ENCODE assay signal across 24 cellular contexts in genomic region chr3:40254491-40254890, GRCh38. TPM values are rescaled to one million over a fixed set of nuclear protein-coding genes. Genes with fewer than 3 reads are reported as not detected.
DNase-seq lines count a peak whose midpoint lies in the region; ATAC-seq, FAIRE-seq and TF ChIP-seq lines count a peak whose summit lies in the region.
"Had no signal": no experiment of that assay in that cellular context is flagged by ENCODE, and none has a peak within 500 bp of the region (broad histone marks: within the 10 kb centered on the region; RNA-seq: fewer than 3 reads in every experiment).

No MANE protein-coding gene starts in this region.

- CTCF ChIA-PET in GM12878 (lab: Yijun Ruan, JAX): no interaction called here

- no peaks in the 10 kb centered on the region for H4K20me1 ChIP-seq in GM23338 (replicated peaks; ENCODE audit: insufficient read depth)
- H4K20me1 ChIP-seq in GM12878 (ENCODE audit: control insufficient read depth, insufficient read depth): no peaks in the 10 kb centered on the region
- H4K20me1 ChIP-seq: BLaER1 treated with 17β-estradiol and CSF1 and Interleukin-3, amounts not matched to agents 10 nM and 100 nM had no signal

- H3K27ac Mint-ChIP-seq in GM23338: peak overlapping the region; percentile 71; the same call in 1 of the 2 replicates
- peak overlapping the region; percentile 40 for H3K27ac Mint-ChIP-seq in stimulated activated memory B cell treated with anti-CD40 and anti-IgM and Interleukin-4, amounts not matched to agents 10 μg/mL and 1 μg/mL and 100 μg/mL, for 72 hours
- H3K27ac Mint-ChIP-seq: B cell; CD4-positive, alpha-beta T cell; CD8-positive, alpha-beta T cell had no signal

- H3K4me1 Mint-ChIP-seq in GM23338: peaks cover 7% of the 10 kb centered on the region
- peaks cover 5% of the 10 kb centered on the region for H3K4me1 Mint-ChIP-seq in stimulated activated memory B cell treated with anti-CD40 and anti-IgM and Interleukin-4, amounts not matched to agents 10 μg/mL and 1 μg/mL and 100 μg/mL, for 72 hours

- H3K27ac ChIP-seq in GM23338 (ENCODE audit: low read depth): no peak overlapping the region
- no peak overlapping the region for H3K27ac ChIP-seq in GM12878 (ENCODE audit: control insufficient read depth, insufficient read depth)
- H3K27ac ChIP-seq: 22Rv1; A549; BLaER1 treated with 17β-estradiol and CSF1 and Interleukin-3, amounts not matched to agents 10 nM and 100 nM; C4-2B had no signal

- 0 out of 2 replicates have a peak overlapping the region, but pooled peaks have one; percentile 48 for H3K4me2 ChIP-seq in GM23338
- 0 out of 2 replicates have a peak overlapping the region, but pooled peaks have one; percentile 17 for H3K4me2 ChIP-seq in GM12878 (ENCODE audit: control insufficient read depth, insufficient read depth)
- H3K4me2 ChIP-seq: A549 had no signal

- DNase-seq in GM23338 (ENCODE audit: low spot score) (no peak), GM12878 (ENCODE audit: low read depth, low spot score) (no peak), HTR-8/SVneo (ENCODE audit: insufficient read length, low spot score) (no peak), D721Med (ENCODE audit: insufficient read length, low spot score) (no peak)
- DNase-seq in activated T-cell treated with anti-CD3 and anti-CD28 coated beads, Interleukin-2, amount 50 U/mL, for 1 hour: no peak
- DNase-seq: AML-193; Caco-2; Calu3; CD4-positive, alpha-beta T cell; CD8-positive, alpha-beta T cell; DMS 273 treated with DMSO at 0.1 percent for 48 hours; DMS153; DMS53; DMS79; DND-41; EL; GDM1 had no signal

- RAD21 ChIA-PET in GM12878 (lab: Charles Lee; ENCODE audit: unreplicated experiment): no interaction called here

- no peaks in the 10 kb centered on the region for H3F3A ChIP-seq in GM23338 (replicated peaks; ENCODE audit: low read depth)

- ATAC-seq in GM23338 (no peak), GM12878 (no peak)
- no peak for ATAC-seq in stimulated activated memory B cell treated with anti-CD40 and anti-IgM and Interleukin-4, amounts not matched to agents 10 μg/mL and 1 μg/mL and 100 μg/mL, for 72 hours
- ATAC-seq: A549; CD8-positive, alpha-beta T cell had no signal

- peaks cover 1% of the 10 kb centered on the region for H3K27me3 Mint-ChIP-seq in GM23338 (ENCODE audit: insufficient read depth, low read depth, poor library complexity)
- no peaks in the 10 kb centered on the region for H3K27me3 Mint-ChIP-seq in stimulated activated memory B cell treated with anti-CD40 and anti-IgM and Interleukin-4, amounts not matched to agents 10 μg/mL and 1 μg/mL and 100 μg/mL, for 72 hours
- H3K27me3 Mint-ChIP-seq: B cell; CD4-positive, alpha-beta T cell had no signal

- peaks cover 11% of the 10 kb centered on the region for H3K4me1 ChIP-seq in GM23338 (ENCODE audit: insufficient read depth)
- H3K4me1 ChIP-seq in GM12878 (ENCODE audit: control insufficient read depth, insufficient read depth, low read length): no peaks in the 10 kb centered on the region
- H3K4me1 ChIP-seq: A549, Caco-2 had no signal

- H3K9me3 Mint-ChIP-seq in GM23338: no peaks in the 10 kb centered on the region
- H3K9me3 Mint-ChIP-seq in stimulated activated memory B cell treated with anti-CD40 and anti-IgM and Interleukin-4, amounts not matched to agents 10 μg/mL and 1 μg/mL and 100 μg/mL, for 72 hours: no peaks in the 10 kb centered on the region
- H3K9me3 Mint-ChIP-seq: CD4-positive, alpha-beta T cell; CD8-positive, alpha-beta T cell had no signal

- POLR2A ChIA-PET in GM12878 (lab: Charles Lee): no interaction called here

- H3K79me2 ChIP-seq in GM23338 (replicated peaks; ENCODE audit: insufficient read depth) (no peaks in the 10 kb centered on the region), GM12878 (ENCODE audit: control insufficient read depth, insufficient read depth, low read length) (no peaks in the 10 kb centered on the region)

- in situ Hi-C loops in GM12878 (cut with MboI): no loop called here

- no peak for TF ChIP-seq EP300 in GM12878 (IDR thresholded peaks at IDR 0.05; ENCODE audit: borderline replicate concordance in 1 of 2, control insufficient read depth in 1 of 2, low read depth in 2 of 2, low read length in 2 of 2)

- H2AFZ ChIP-seq in GM23338 (no peak overlapping the region), GM12878 (ENCODE audit: control insufficient read depth, low read depth, low read length) (no peak overlapping the region)

- H3K9me2 ChIP-seq in GM23338 (ENCODE audit: insufficient read depth): no peaks in the 10 kb centered on the region

- no peak for TF ChIP-seq RAD21 in GM12878 (IDR thresholded peaks at IDR 0.05; ENCODE audit: insufficient read depth, low read depth, low read length)

- FAIRE-seq in GM12878 (lab: Jason Lieb, UNC) (no peak), HTR-8/SVneo (lab: Jason Lieb, UNC) (no peak), D721Med (lab: Jason Lieb, UNC) (no peak)
- FAIRE-seq: A549, GM12891 had no signal

- 62% methylated on average over 2 of the region's 2 CpGs for whole genome bisulfite sequencing in GM12878 (ENCODE audit: insufficient coverage, insufficient replicate concordance, low lambda C conversion rate, missing lambda C conversion rate)

- no peak overlapping the region for H3K4me3 Mint-ChIP-seq in GM23338
- H3K4me3 Mint-ChIP-seq in stimulated activated memory B cell treated with anti-CD40 and anti-IgM and Interleukin-4, amounts not matched to agents 10 μg/mL and 1 μg/mL and 100 μg/mL, for 72 hours: peak overlapping the region; percentile 25
- H3K4me3 Mint-ChIP-seq: B cell; CD4-positive, alpha-beta T cell; CD8-positive, alpha-beta T cell had no signal

- H3K4me3 ChIP-seq in GM23338 (no peak overlapping the region), GM12878 (no peak overlapping the region)
- H3K4me3 ChIP-seq: A549; BLaER1 treated with 17β-estradiol and CSF1 and Interleukin-3, amounts not matched to agents 10 nM and 100 nM had no signal

- no peak overlapping the region for H3K9ac ChIP-seq in GM12878 (ENCODE audit: control insufficient read depth, insufficient read depth, low read length)
- H3K9ac ChIP-seq: BLaER1 treated with 17β-estradiol and CSF1 and Interleukin-3, amounts not matched to agents 10 nM and 100 nM had no signal

- H3K27me3 ChIP-seq in GM23338 (ENCODE audit: insufficient read depth): no peaks in the 10 kb centered on the region
- no peaks in the 10 kb centered on the region for H3K27me3 ChIP-seq in GM12878 (replicated peaks in 1 of 2; ENCODE audit: control insufficient read depth in 2 of 2, insufficient read depth in 2 of 2, low read length in 1 of 2)
- H3K27me3 ChIP-seq: BLaER1 treated with 17β-estradiol and CSF1 and Interleukin-3, amounts not matched to agents 10 nM and 100 nM had no signal

- no TSS peak for BruUV-seq in GM12878 (replicated peaks; lab: Mats Ljungman, UMichigan)

- no peaks in the 10 kb centered on the region for H3K36me3 Mint-ChIP-seq in GM23338 (ENCODE audit: low read depth)
- no peaks in the 10 kb centered on the region for H3K36me3 Mint-ChIP-seq in stimulated activated memory B cell treated with anti-CD40 and anti-IgM and Interleukin-4, amounts not matched to agents 10 μg/mL and 1 μg/mL and 100 μg/mL, for 72 hours

- TF ChIP-seq CTCF in GM23338 (conservative IDR thresholded peaks at IDR 0.05; ENCODE audit: low read depth in 2 of 2): no peak
- no peak for TF ChIP-seq CTCF in GM12878 (IDR thresholded peaks at IDR 0.05 in 2 of 3, conservative IDR thresholded peaks at IDR 0.05 in 1 of 3; ENCODE audit: control insufficient read depth in 2 of 3, extremely low read depth in 1 of 3, insufficient read depth in 1 of 3, low read depth in 3 of 3, low read length in 3 of 3)
- no peak for TF ChIP-seq CTCF in D721Med (IDR thresholded peaks at IDR 0.05; ENCODE audit: insufficient read depth, missing control alignments)

- TF ChIP-seq POLR2A in GM12878 (IDR thresholded peaks at IDR 0.05; ENCODE audit: low read depth, low read length): no peak

- SMC1A ChIA-PET in GM12878 (lab: Charles Lee; ENCODE audit: uncharacterized antibody, unreplicated experiment): no interaction called here

- H3K9me3 ChIP-seq in GM12878 (replicated peaks; ENCODE audit: control insufficient read depth, insufficient read depth, low read length): no peaks in the 10 kb centered on the region
- H3K9me3 ChIP-seq: A549; BLaER1 treated with 17β-estradiol and CSF1 and Interleukin-3, amounts not matched to agents 10 nM and 100 nM; Caco-2 had no signal

- intact Hi-C loops in GM12878 (cut with micrococcal nuclease; ENCODE audit: unreplicated experiment): no loop called here

- H3K36me3 ChIP-seq in GM23338 (ENCODE audit: insufficient read depth) (no peaks in the 10 kb centered on the region), GM12878 (ENCODE audit: control insufficient read depth in 2 of 2, insufficient read depth in 2 of 2, low read length in 1 of 2) (no peaks in the 10 kb centered on the region)
- H3K36me3 ChIP-seq: BLaER1 treated with 17β-estradiol and CSF1 and Interleukin-3, amounts not matched to agents 10 nM and 100 nM had no signal

TF ChIP-seq in GM23338, 12 proteins besides CTCF, POLR2A, EP300 and RAD21 (continues in another document):
- TF ChIP-seq EZH2 (IDR thresholded peaks at IDR 0.05; ENCODE audit: low read depth, unreplicated experiment) (no peak), EZH2phosphoT487 (IDR thresholded peaks at IDR 0.05; ENCODE audit: unreplicated experiment) (no peak), CREB1 (CRISPR knock-in tag; IDR thresholded peaks at IDR 0.05; ENCODE audit: low read depth) (no peak)

TF ChIP-seq in GM12878, 131 proteins besides CTCF, POLR2A, EP300 and RAD21 (continues in another document):
- TF ChIP-seq NR2F1 (conservative IDR thresholded peaks at IDR 0.05) (no peak), RCOR1 (conservative IDR thresholded peaks at IDR 0.05; ENCODE audit: low read depth, low read length) (no peak), SMAD5 (IDR thresholded peaks at IDR 0.05; ENCODE audit: low read depth) (no peak), ZNF217 (IDR thresholded peaks at IDR 0.05) (no peak), POLR2AphosphoS5 (IDR thresholded peaks at IDR 0.05; ENCODE audit: low read length) (no peak)

RNA-seq across cellular contexts. Expression of gene EIF1B, which starts 55.0 kb away (rescaled TPM):
- total RNA-seq in GM23338 (2014; rRNA removed; shearing (Covaris generic)): 24.4 and 37.6 TPM in 2 replicates
- polyA plus RNA-seq in GM23338 (2016; fragmentation: Nextera tagmentation; extraction: Ambion mirVana): 205 and 229 TPM in 2 replicates
- total RNA-seq in GM12878 (2013; cell fraction: nucleolus; rRNA removed): 20.5 and 22.9 TPM in 2 replicates
- 15.4 and 18.4 TPM in 2 replicates for total RNA-seq in GM12878 (2014; rRNA removed)
- 35.7 and 36.2 TPM in 2 replicates for total RNA-seq in GM12878 (2014; rRNA removed; fragmentation: Illumina TruSeq; extraction: Trizol)
- 35.7 and 38.9 TPM in 2 replicates for total RNA-seq in GM12878 (2021)
- polyA plus RNA-seq in GM12878 (2011; ENCODE audit: low read depth): 46.4 TPM
- 28.8 and 34.8 TPM in 2 replicates for polyA plus RNA-seq in GM12878 (2011; rRNA removed)
- 11.1 and 12.5 TPM in 2 replicates for polyA plus RNA-seq in GM12878 (2011; cell fraction: cytosol; rRNA removed)
- polyA plus RNA-seq in GM12878 (2011; cell fraction: nucleus; rRNA removed): 17.4 and 18.8 TPM in 2 replicates
- polyA plus RNA-seq in GM12878 (2012): 61.0 and 62.8 TPM in 2 replicates
- 50.0 and 50.2 TPM in 2 replicates for polyA plus RNA-seq in GM12878 (2014; fragmentation: Illumina TruSeq; extraction: Trizol)
- polyA plus RNA-seq in GM12878 (2014; fragmentation: Nextera tagmentation; extraction: Ambion mirVana): 10 to 100 TPM; 69.3 to 75.6 TPM
- 31.4 and 32.4 TPM in 2 replicates for polyA plus RNA-seq in GM12878 (2014; rRNA removed)
- polyA plus RNA-seq in GM12878 (2016; fragmentation: Nextera tagmentation; extraction: Ambion mirVana): 10 to 100 TPM; 69.4 to 72.5 TPM
- 3.5 and 3.7 TPM in 2 replicates for polyA minus RNA-seq in GM12878 (2011; rRNA and poly(A)+ RNA removed)
- 4.1 and 11.2 TPM in 2 replicates for polyA minus RNA-seq in GM12878 (2011; cell fraction: cytosol; rRNA and poly(A)+ RNA removed)
- polyA minus RNA-seq in GM12878 (2011; cell fraction: nucleus; rRNA and poly(A)+ RNA removed): 7.0 and 8.0 TPM in 2 replicates
